ENCODE assay signal across 9 cellular contexts in genomic region chr17:21316887-21317500, GRCh38. TPM values are rescaled to one million over a fixed set of nuclear protein-coding genes. Genes with fewer than 3 reads are reported as not detected.
DNase-seq lines count a peak whose midpoint lies in the region; ATAC-seq and TF ChIP-seq lines count a peak whose summit lies in the region.
"Not testable (repeated sequence)": the region's sequence is repeated elsewhere in the genome, so short reads cannot be mapped to it uniquely, and the experiment has no call there.
"Had no signal": no experiment of that assay in that cellular context is flagged by ENCODE, and none has a peak within 500 bp of the region (broad histone marks: within the 10 kb centered on the region; RNA-seq: fewer than 3 reads in every experiment).

No MANE protein-coding gene starts in this region.

- H3K9ac ChIP-seq in mammary epithelial cell (ENCODE audit: insufficient read depth, low read length): not testable (repeated sequence)

- peak; percentile 46 for DNase-seq in WERI-Rb-1
- DNase-seq in mammary epithelial cell; memory B cell (ENCODE audit: low spot score in 2 of 2): not testable (repeated sequence)
- peak; percentile 48 for DNase-seq in glutamatergic neuron
- peak; percentile 85 for DNase-seq in posterior vena cava (ENCODE audit: low spot score)
- DNase-seq in aorta: peak; percentile 49 to 75

- H3K27me3 ChIP-seq in WERI-Rb-1 (ENCODE audit: insufficient read depth, low read depth, severe bottlenecking); mammary epithelial cell (ENCODE audit: insufficient read depth, low read length); aorta (ENCODE audit: control insufficient read depth in 1 of 2, insufficient read depth in 2 of 2, low read length in 1 of 2): not testable (repeated sequence)

- not testable (repeated sequence) for H3K36me3 Mint-ChIP-seq in glutamatergic neuron (ENCODE audit: unreplicated experiment); memory B cell

- H3K27ac ChIP-seq in WERI-Rb-1: peak overlapping the region; percentile 56
- H3K27ac ChIP-seq in mammary epithelial cell (ENCODE audit: insufficient read depth, low read depth, low read length); aorta (ENCODE audit: low read depth in 1 of 2, low read length in 2 of 2): not testable (repeated sequence)

- dilution Hi-C loops in mammary epithelial cell (cut with HindIII; ENCODE audit: low sequenced_read_pairs): not testable (repeated sequence)

- H3K4me3 ChIP-seq in WERI-Rb-1 (ENCODE audit: low read depth, low read length): peak overlapping the region; percentile 30
- not testable (repeated sequence) for H3K4me3 ChIP-seq in mammary epithelial cell (replicated peaks in 1 of 3; ENCODE audit: insufficient read depth in 1 of 3, low read depth in 2 of 3, low read length in 3 of 3); aorta (ENCODE audit: low read length in 2 of 2)

- not testable (repeated sequence) for H3K79me2 ChIP-seq in mammary epithelial cell (ENCODE audit: insufficient read depth, low read length)

- CTCF ChIA-PET in mammary epithelial cell (lab: Charles Lee; ENCODE audit: low non-redundant PET): not testable (repeated sequence)

- H3K27ac Mint-ChIP-seq in glutamatergic neuron (ENCODE audit: unreplicated experiment); memory B cell: not testable (repeated sequence)

- ATAC-seq in GM19025 (IDR thresholded peaks at IDR 0.05; ENCODE audit: low read depth, unreplicated experiment): peak; percentile 13
- peak; percentile 20 for ATAC-seq in HG03520 (IDR thresholded peaks at IDR 0.05; ENCODE audit: unreplicated experiment)
- peak; percentile 39 for ATAC-seq in memory B cell (ENCODE audit: low read depth)
- ATAC-seq in aorta (ENCODE audit: low FRiP score): peak; percentile 52

- not testable (repeated sequence) for H3K9me3 Mint-ChIP-seq in glutamatergic neuron (ENCODE audit: unreplicated experiment); memory B cell

- in situ Hi-C loops in mammary epithelial cell (cut with MboI; ENCODE audit: low sequenced_read_pairs in 2 of 2): not testable (repeated sequence)

- peak overlapping the region; percentile 59 for H2AFZ ChIP-seq in mammary epithelial cell (ENCODE audit: low read depth, low read length)

- 30% methylated on average over 9 of the region's 37 CpGs for WGBS in mammary epithelial cell (ENCODE audit: low coverage, missing lambda C conversion rate)
- WGBS in aorta, 2 donors: 9 to 19% methylated on average over 27 to 36 of the region's 37 CpGs

- not testable (repeated sequence) for H4K20me1 ChIP-seq in mammary epithelial cell (ENCODE audit: insufficient read depth, low read length)

- not testable (repeated sequence) for H3K4me3 Mint-ChIP-seq in glutamatergic neuron (ENCODE audit: unreplicated experiment); memory B cell

- BruUV-seq in mammary epithelial cell (replicated peaks; lab: Mats Ljungman, UMichigan): not testable (repeated sequence)

- intact Hi-C loops in mammary epithelial cell (cut with micrococcal nuclease): loop anchor here (10.0 kb wide), 1 partner anchor 138 kb away; no protein-coding TSS in a partner anchor
- intact Hi-C loops in posterior vena cava (cut with DNase I): not testable (repeated sequence)
- intact Hi-C loops in aorta (cut with DNase I): loop anchor here in 1 of 2 donors (10.0 kb wide), 1 partner anchor 138 kb away; no protein-coding TSS in a partner anchor

- H3K4me1 Mint-ChIP-seq in glutamatergic neuron (ENCODE audit: low read depth, unreplicated experiment); memory B cell: not testable (repeated sequence)

- not testable (repeated sequence) for TF ChIP-seq CTCF in WERI-Rb-1 (IDR thresholded peaks at IDR 0.05; ENCODE audit: low read depth, low read length); mammary epithelial cell (conservative IDR thresholded peaks at IDR 0.05 in 1 of 2, IDR thresholded peaks at IDR 0.05 in 1 of 2; ENCODE audit: extremely low read depth in 1 of 2, insufficient read depth in 1 of 2, low read depth in 1 of 2, low read length in 2 of 2)
- TF ChIP-seq CTCF in glutamatergic neuron (IDR thresholded peaks at IDR 0.05; ENCODE audit: partially characterized antibody, unreplicated experiment): peak; percentile 26

- not testable (repeated sequence) for H3K9me3 ChIP-seq in WERI-Rb-1 (ENCODE audit: severe bottlenecking); mammary epithelial cell (replicated peaks; ENCODE audit: insufficient read depth, low read length); aorta (ENCODE audit: control insufficient read depth, low read length)

- not testable (repeated sequence) for H3K4me2 ChIP-seq in mammary epithelial cell (ENCODE audit: insufficient read depth, low read depth, low read length)

- not testable (repeated sequence) for H3K36me3 ChIP-seq in WERI-Rb-1; mammary epithelial cell (ENCODE audit: insufficient read depth, low read length); aorta (ENCODE audit: control insufficient read depth in 1 of 2, insufficient read depth in 2 of 2, low read length in 1 of 2)

- H3K4me1 ChIP-seq in mammary epithelial cell (ENCODE audit: insufficient read depth, low read length); aorta (ENCODE audit: control insufficient read depth in 1 of 2, insufficient read depth in 2 of 2, low read length in 2 of 2): not testable (repeated sequence)

- H3K27me3 Mint-ChIP-seq in glutamatergic neuron (ENCODE audit: unreplicated experiment); memory B cell: not testable (repeated sequence)

RNA-seq across cellular contexts. Expression of gene MAP2K3, which starts 32.5 kb away (rescaled TPM):
- total RNA-seq in mammary epithelial cell: 10 to 100 TPM; 14.2 to 57.6 TPM
- 49.5 TPM for polyA plus RNA-seq in mammary epithelial cell
- 80.6 TPM for polyA minus RNA-seq in mammary epithelial cell
- total RNA-seq in glutamatergic neuron (ENCODE audit: unreplicated experiment): 38.0 TPM
- 10 to 100 TPM; 47.7 to 83.4 TPM for total RNA-seq in posterior vena cava
- 10 to 100 TPM; 58.7 to 82.6 TPM for total RNA-seq in aorta
- polyA plus RNA-seq in aorta: 10 to 100 TPM; 21.8 to 41.4 TPM

RNA-seq across cellular contexts. Expression of gene KCNJ12, which starts 59.2 kb away (rescaled TPM):
- total RNA-seq in mammary epithelial cell (not detected), glutamatergic neuron (ENCODE audit: unreplicated experiment) (9.6 TPM), posterior vena cava (1 to 10 TPM; 6.8 to 6.9 TPM), aorta (1 to 10 TPM; 2.9 to 4.0 TPM)
- polyA plus RNA-seq in mammary epithelial cell (0.11 TPM), aorta (under 1 TPM in 1 of 2 donors, not detected in 1; 0.13 TPM)
- polyA minus RNA-seq in mammary epithelial cell: not detected
- total RNA-seq: activated CD8-positive, alpha-beta memory T cell treated with anti-CD3 and anti-CD28 coated beads for 36 hours had no signal
